ENCODE assay signal across 7 cellular contexts in the genomic region with DNA sequence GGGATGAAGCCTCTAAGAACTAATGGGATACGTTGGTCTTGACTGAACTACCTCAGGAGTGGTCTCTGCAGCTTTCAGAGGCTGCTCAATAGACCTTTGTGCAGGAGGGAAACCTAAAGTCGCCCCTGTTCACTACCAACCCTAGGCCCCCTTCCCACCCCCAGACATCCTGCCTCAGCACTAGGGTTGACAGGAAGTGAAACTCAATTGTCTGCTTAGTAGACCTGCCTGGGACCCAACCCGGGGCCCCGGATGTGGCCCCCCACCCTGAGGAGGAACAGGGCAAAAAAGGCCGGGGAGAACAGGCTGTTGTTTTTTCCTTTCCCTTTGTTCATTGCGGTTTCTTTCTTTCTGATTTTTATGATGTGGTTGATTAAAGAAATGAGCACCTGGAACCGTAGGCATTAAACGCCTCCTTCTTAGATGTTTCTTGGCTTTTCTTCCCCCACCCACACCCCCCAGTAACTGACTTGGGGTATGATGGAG. TPM values are rescaled to one million over a fixed set of nuclear protein-coding genes. Genes with fewer than 3 reads are reported as not detected.
DNase-seq lines count a peak whose midpoint lies in the region; ATAC-seq, FAIRE-seq and TF ChIP-seq lines count a peak whose summit lies in the region.

No MANE protein-coding gene starts in this region.

- H3K36me3 ChIP-seq in gastroesophageal sphincter = peaks cover 0 to 9% of the 10 kb centered on the region in 2 donors

- no peak overlapping the region for H3K4me3 ChIP-seq in gastroesophageal sphincter

- H3K27me3 ChIP-seq in gastroesophageal sphincter = no peaks in the 10 kb centered on the region

- TF ChIP-seq CTCF in gastroesophageal sphincter (IDR thresholded peaks at IDR 0.05) = no peak

- peak; percentile 82 to 86 for DNase-seq in activated CD4-positive, alpha-beta T cell treated with anti-CD3 and anti-CD28 coated beads, Interleukin-2, amount 50 U/mL, for 48 hours
- DNase-seq in stimulated activated CD4-positive, alpha-beta T cell treated with anti-CD3 and anti-CD28 coated beads, TNF-alpha, amount 100 ng/mL, for 48 hours (ENCODE audit: low read depth in 3 of 3) = peak; percentile 65 to 86 (median 67)
- DNase-seq in cerebellar nuclear complex (lab: John Stamatoyannopoulos, UW) (no peak), urothelium cell line (ENCODE audit: low spot score) (no peak)

- no peaks in the 10 kb centered on the region for H3K9me3 ChIP-seq in gastroesophageal sphincter

- H3K27ac ChIP-seq in gastroesophageal sphincter = peak overlapping the region in 3 of 4 donors; percentile 34 to 97 (median 94)

- no peak for FAIRE-seq in urothelium cell line (lab: Jason Lieb, UNC)

- ATAC-seq in GM19351 (IDR thresholded peaks at IDR 0.05; ENCODE audit: unreplicated experiment) = peak; percentile 41
- peak; percentile 26 for ATAC-seq in HG03469 (IDR thresholded peaks at IDR 0.05; ENCODE audit: unreplicated experiment)
- no peak for ATAC-seq in gastroesophageal sphincter

- WGBS in gastroesophageal sphincter (ENCODE audit: low coverage in 1 of 2), 2 donors = 50 to 63% methylated on average over 4 of the region's 8 CpGs

- TF ChIP-seq POLR2A in gastroesophageal sphincter (IDR thresholded peaks at IDR 0.05) = no peak

- H3K4me1 ChIP-seq in gastroesophageal sphincter = peaks cover 3 to 79% (median 38%) of the 10 kb centered on the region in 3 donors

- no peak for TF ChIP-seq EP300 in gastroesophageal sphincter (IDR thresholded peaks at IDR 0.05)

RNA-seq across cellular contexts. Expression of gene DGKA, which starts 1.6 kb away (rescaled TPM):
- 10 to 100 TPM; 21.9 to 80.3 (median 37.4) TPM for total RNA-seq in gastroesophageal sphincter

RNA-seq across cellular contexts. Expression of gene PYM1, which starts 1.7 kb away (rescaled TPM):
- 10 to 100 TPM; 20.8 to 30.2 (median 26.8) TPM for total RNA-seq in gastroesophageal sphincter

RNA-seq across cellular contexts. Expression of gene PMEL, which starts 36.5 kb away (rescaled TPM):
- 1 to 10 TPM in 1 of 4 donors, under 1 TPM in 2, not detected in 1; 0.20 to 4.7 (median 0.67) TPM for total RNA-seq in gastroesophageal sphincter

RNA-seq across cellular contexts. Expression of gene CDK2, which starts 37.3 kb away (rescaled TPM):
- total RNA-seq in gastroesophageal sphincter = 10 to 100 TPM; 22.1 to 54.4 (median 31.2) TPM

RNA-seq across cellular contexts. Expression of gene RAB5B, which starts 44.5 kb away (rescaled TPM):
- total RNA-seq in gastroesophageal sphincter = 100 to 1,000 TPM; 113 to 169 (median 142) TPM

Comparison
In these comparisons a context has a peak if more than half of its experiments do, and no peak if none do; other contexts are left out.
1. DNase-seq: peak in activated CD4-positive, alpha-beta T cell treated with anti-CD3 and anti-CD28 coated beads, Interleukin-2, amount 50 U/mL, for 48 hours (2 of 2) and stimulated activated CD4-positive, alpha-beta T cell treated with anti-CD3 and anti-CD28 coated beads, TNF-alpha, amount 100 ng/mL, for 48 hours (3 of 3); none in cerebellar nuclear complex (0 of 2) and urothelium cell line (single experiment).